ENCODE assay signal across 8 cellular contexts in genomic region chr10:61942997-61943457, GRCh38. TPM values are rescaled to one million over a fixed set of nuclear protein-coding genes. Genes with fewer than 3 reads are reported as not detected.
A peak's percentile ranks its signal among the peaks of the same experiment; 100 is the strongest.
DNase-seq lines count a peak whose midpoint lies in the region; ATAC-seq and TF ChIP-seq lines count a peak whose summit lies in the region.

No MANE protein-coding gene starts in this region.

- DNase-seq in AG09309 (ENCODE audit: low read depth) (peak; percentile 16), NCI-H226 (peak; percentile 35), T1000 (lab: John Stamatoyannopoulos, UW) (no peak), midbrain (lab: John Stamatoyannopoulos, UW) (no peak)
- DNase-seq in naive thymus-derived CD4-positive, alpha-beta T cell, result no peak

- peaks cover 0 to 12% (median 3%) of the 10 kb centered on the region in 3 experiments for H3K36me3 ChIP-seq in naive thymus-derived CD4-positive, alpha-beta T cell (ENCODE audit: control insufficient read depth in 2 of 3, insufficient read depth in 3 of 3, low read length in 3 of 3)

- POLR2A ChIA-PET in naive thymus-derived CD4-positive, alpha-beta T cell (lab: Charles Lee), result interaction anchor here (0.7 to 1.8 kb wide), 4 partner anchors 8 to 448 kb away, joined by 3 to 5 read pairs (median 4); no protein-coding TSS in a partner anchor

- H3K4me1 ChIP-seq in naive thymus-derived CD4-positive, alpha-beta T cell (ENCODE audit: control insufficient read depth in 2 of 2, insufficient read depth in 2 of 2, low read length in 2 of 2), result peaks cover 29 to 54% of the 10 kb centered on the region in 2 donors

- H3K9me3 ChIP-seq in naive thymus-derived CD4-positive, alpha-beta T cell (ENCODE audit: control insufficient read depth in 2 of 3, low read length in 3 of 3), result no peaks in the 10 kb centered on the region

- H3K4me3 ChIP-seq in AG09309 (ENCODE audit: control insufficient read depth, low read depth, low read length), result no peak overlapping the region
- H3K4me3 ChIP-seq in naive thymus-derived CD4-positive, alpha-beta T cell (ENCODE audit: low read length), result peak overlapping the region; percentile 15

- peaks cover 0 to 2% (median 0%) of the 10 kb centered on the region in 11 donors for H3K9me3 Mint-ChIP-seq in naive thymus-derived CD4-positive, alpha-beta T cell

- peak overlapping the region; percentile 60 to 86 (median 69) for H3K4me3 Mint-ChIP-seq in naive thymus-derived CD4-positive, alpha-beta T cell

- no peak for TF ChIP-seq CTCF in AG09309 (IDR thresholded peaks at IDR 0.05; ENCODE audit: control insufficient read depth, insufficient read depth, low read depth, low read length, missing control alignments)

- peaks cover 37 to 63% (median 60%) of the 10 kb centered on the region in 7 donors for H3K4me1 Mint-ChIP-seq in naive thymus-derived CD4-positive, alpha-beta T cell

- ATAC-seq in naive thymus-derived CD4-positive, alpha-beta T cell, result peak; percentile 42
- no peak for ATAC-seq in GM21515 (IDR thresholded peaks at IDR 0.05; ENCODE audit: unreplicated experiment)
- no peak for ATAC-seq in HG02970 (IDR thresholded peaks at IDR 0.05; ENCODE audit: low FRiP score, unreplicated experiment)

- CTCF ChIA-PET in naive thymus-derived CD4-positive, alpha-beta T cell (lab: Charles Lee), result interaction anchor here (0.6 to 1.1 kb wide), 2 partner anchors 15 to 307 kb away, joined by 3 read pairs; no protein-coding TSS in a partner anchor

- peak overlapping the region; percentile 63 to 94 (median 88) for H3K27ac Mint-ChIP-seq in naive thymus-derived CD4-positive, alpha-beta T cell

- no peaks in the 10 kb centered on the region for H3K27me3 ChIP-seq in naive thymus-derived CD4-positive, alpha-beta T cell (ENCODE audit: control insufficient read depth in 2 of 2, insufficient read depth in 2 of 2, low read length in 2 of 2)

- intact Hi-C loops in naive thymus-derived CD4-positive, alpha-beta T cell (cut with micrococcal nuclease), result loop anchor here (1.0 to 5.0 kb wide), 11 partner anchors 8 to 240 kb away; no protein-coding TSS in a partner anchor

- H3K36me3 Mint-ChIP-seq in naive thymus-derived CD4-positive, alpha-beta T cell, result peaks cover 10 to 60% (median 31%) of the 10 kb centered on the region in 5 donors

- no peaks in the 10 kb centered on the region for H3K27me3 Mint-ChIP-seq in naive thymus-derived CD4-positive, alpha-beta T cell

- H3K27ac ChIP-seq in cingulate gyrus (ENCODE audit: low read depth, low read length), result peak overlapping the region; percentile 41
- peak overlapping the region; percentile 58 for H3K27ac ChIP-seq in naive thymus-derived CD4-positive, alpha-beta T cell (ENCODE audit: low read depth, low read length)

RNA-seq across cellular contexts. Expression of gene ARID5B, which starts 41.5 kb away (rescaled TPM):
- total RNA-seq in naive thymus-derived CD4-positive, alpha-beta T cell, result 10 to 100 TPM; 18.6 to 60.8 (median 47.4) TPM
- 10 to 100 TPM; 39.4 to 49.1 TPM for polyA plus RNA-seq in naive thymus-derived CD4-positive, alpha-beta T cell

Comparison
In these comparisons a context has a peak if more than half of its experiments do, and no peak if none do; other contexts are left out.
1. DNase-seq: peak in AG09309 (single experiment) and NCI-H226 (single experiment); none in naive thymus-derived CD4-positive, alpha-beta T cell (0 of 9), T1000 (single experiment) and midbrain (single experiment).